ENCODE assay signal across 18 cellular contexts in the genomic region with DNA sequence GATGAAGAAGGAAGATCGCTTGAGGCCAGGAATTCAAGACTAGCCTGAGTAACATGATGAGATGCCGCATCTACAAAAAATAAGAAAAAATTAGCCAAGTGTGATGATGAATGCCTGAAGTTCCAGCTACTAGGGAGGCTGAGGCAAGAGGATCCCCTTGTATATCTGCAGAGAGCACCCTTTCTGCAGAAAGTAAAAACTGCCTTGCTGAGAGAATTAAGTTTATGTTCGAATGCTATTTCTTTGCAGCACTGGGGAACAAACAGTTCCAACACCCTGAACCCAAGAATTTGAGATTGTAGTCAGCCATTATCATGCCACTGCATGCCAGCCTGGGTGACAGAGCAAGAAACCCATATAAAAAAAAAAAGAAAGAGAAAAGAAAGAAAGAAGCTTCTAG.
DNase-seq lines count a peak whose midpoint lies in the region; ATAC-seq and TF ChIP-seq lines count a peak whose summit lies in the region.
"Had no signal": no experiment of that assay in that cellular context is flagged by ENCODE, and none has a peak within 500 bp of the region (broad histone marks: within the 10 kb centered on the region; RNA-seq: fewer than 3 reads in every experiment).

No MANE protein-coding gene starts in this region.

- no peaks in the 10 kb centered on the region for H3K36me3 ChIP-seq in HEK293 (ENCODE audit: control insufficient read depth in 2 of 2, insufficient read depth in 1 of 2, low read length in 2 of 2)
- no peaks in the 10 kb centered on the region for H3K36me3 ChIP-seq in adipocyte (ENCODE audit: control insufficient read depth, insufficient read depth, low read length, severe bottlenecking)
- H3K36me3 ChIP-seq: BE2C, BLaER1 had no signal

- no peak overlapping the region for H3K9ac ChIP-seq in adipocyte (ENCODE audit: low read length)
- H3K9ac ChIP-seq: BLaER1 had no signal

- DNase-seq in adipocyte (ENCODE audit: low read depth) (no peak), GM10266 (ENCODE audit: extremely low spot score) (no peak), DMS153 treated with DMSO at 0.1 percent for 48 hours (lab: John Stamatoyannopoulos, UW; ENCODE audit: unreplicated experiment) (no peak)
- DNase-seq: 8988T; ACHN; BE2C; C1 segment of cervical spinal cord; CD4-positive, alpha-beta memory T cell; CD4-positive, CD25-positive, alpha-beta regulatory T cell; CD8-positive, alpha-beta memory T cell; COR-L47; DMS53; DMS79 treated with DMSO at 0.1 percent for 48 hours; GF-D8 had no signal

- H3K27me3 ChIP-seq in adipocyte (replicated peaks; ENCODE audit: control insufficient read depth, insufficient read depth, low read length): no peaks in the 10 kb centered on the region
- H3K27me3 ChIP-seq: BE2C, BLaER1 had no signal

- CTCF ChIA-PET in HEK293 (lab: Yijun Ruan, JAX): interaction anchor here (0.7 kb wide), 2 partner anchors 271 to 500 kb away, joined by 3 read pairs; no protein-coding TSS in a partner anchor

- no peak for ATAC-seq in GM21717 (IDR thresholded peaks at IDR 0.05; ENCODE audit: unreplicated experiment)
- ATAC-seq: GM12878 had no signal

- no peak overlapping the region for H3K27ac ChIP-seq in HEK293 (ENCODE audit: extremely low read depth, low read depth, low read length)
- H3K27ac ChIP-seq: BLaER1 had no signal

- H3K4me3 ChIP-seq in HEK293 (ENCODE audit: low read depth, low read length): no peak overlapping the region
- H3K4me3 ChIP-seq in adipocyte (ENCODE audit: low read length): peak overlapping the region; percentile 23
- H3K4me3 ChIP-seq: BLaER1, GM12878 had no signal

- POLR2A ChIA-PET in HEK293 (lab: Yijun Ruan, JAX): no interaction called here

- H3K4me1 ChIP-seq in HEK293 (ENCODE audit: control insufficient read depth, insufficient read depth, low read length) (no peaks in the 10 kb centered on the region), adipocyte (ENCODE audit: control insufficient read depth, insufficient read depth, low read length) (no peaks in the 10 kb centered on the region)
- H3K4me1 ChIP-seq: BE2C, BLaER1 had no signal

- no peaks in the 10 kb centered on the region for H3K9me3 ChIP-seq in HEK293 (ENCODE audit: control insufficient read depth, insufficient read depth, low read depth, low read length)
- peaks cover 19% of the 10 kb centered on the region for H3K9me3 ChIP-seq in adipocyte (ENCODE audit: control insufficient read depth, low read length)
- H3K9me3 ChIP-seq: BE2C had no signal

- TF ChIP-seq CTCF in HEK293 (tag by site-specific recombination; IDR thresholded peaks at IDR 0.05) (no peak), GM10266 (IDR thresholded peaks at IDR 0.05; ENCODE audit: control insufficient read depth, insufficient read depth, low read depth, missing control alignments) (no peak)

TF ChIP-seq in HEK293, 187 proteins besides CTCF, POLR2A, EP300 and RAD21:
- TF ChIP-seq ZNF701 (tag by site-specific recombination; IDR thresholded peaks at IDR 0.05) (no peak), ZNF10 (tag by site-specific recombination; IDR thresholded peaks at IDR 0.05) (no peak), ZNF792 (tag by site-specific recombination; IDR thresholded peaks at IDR 0.05) (no peak), SETDB1 (IDR thresholded peaks at IDR 0.05; ENCODE audit: insufficient read length, low read length) (peak; percentile 32)
- TF ChIP-seq, protein P1, sequence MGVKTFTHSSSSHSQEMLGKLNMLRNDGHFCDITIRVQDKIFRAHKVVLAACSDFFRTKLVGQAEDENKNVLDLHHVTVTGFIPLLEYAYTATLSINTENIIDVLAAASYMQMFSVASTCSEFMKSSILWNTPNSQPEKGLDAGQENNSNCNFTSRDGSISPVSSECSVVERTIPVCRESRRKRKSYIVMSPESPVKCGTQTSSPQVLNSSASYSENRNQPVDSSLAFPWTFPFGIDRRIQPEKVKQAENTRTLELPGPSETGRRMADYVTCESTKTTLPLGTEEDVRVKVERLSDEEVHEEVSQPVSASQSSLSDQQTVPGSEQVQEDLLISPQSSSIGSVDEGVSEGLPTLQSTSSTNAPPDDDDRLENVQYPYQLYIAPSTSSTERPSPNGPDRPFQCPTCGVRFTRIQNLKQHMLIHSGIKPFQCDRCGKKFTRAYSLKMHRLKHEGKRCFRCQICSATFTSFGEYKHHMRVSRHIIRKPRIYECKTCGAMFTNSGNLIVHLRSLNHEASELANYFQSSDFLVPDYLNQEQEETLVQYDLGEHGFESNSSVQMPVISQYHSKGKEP (tag by site-specific recombination; IDR thresholded peaks at IDR 0.05): no peak
- TF ChIP-seq, protein P2, sequence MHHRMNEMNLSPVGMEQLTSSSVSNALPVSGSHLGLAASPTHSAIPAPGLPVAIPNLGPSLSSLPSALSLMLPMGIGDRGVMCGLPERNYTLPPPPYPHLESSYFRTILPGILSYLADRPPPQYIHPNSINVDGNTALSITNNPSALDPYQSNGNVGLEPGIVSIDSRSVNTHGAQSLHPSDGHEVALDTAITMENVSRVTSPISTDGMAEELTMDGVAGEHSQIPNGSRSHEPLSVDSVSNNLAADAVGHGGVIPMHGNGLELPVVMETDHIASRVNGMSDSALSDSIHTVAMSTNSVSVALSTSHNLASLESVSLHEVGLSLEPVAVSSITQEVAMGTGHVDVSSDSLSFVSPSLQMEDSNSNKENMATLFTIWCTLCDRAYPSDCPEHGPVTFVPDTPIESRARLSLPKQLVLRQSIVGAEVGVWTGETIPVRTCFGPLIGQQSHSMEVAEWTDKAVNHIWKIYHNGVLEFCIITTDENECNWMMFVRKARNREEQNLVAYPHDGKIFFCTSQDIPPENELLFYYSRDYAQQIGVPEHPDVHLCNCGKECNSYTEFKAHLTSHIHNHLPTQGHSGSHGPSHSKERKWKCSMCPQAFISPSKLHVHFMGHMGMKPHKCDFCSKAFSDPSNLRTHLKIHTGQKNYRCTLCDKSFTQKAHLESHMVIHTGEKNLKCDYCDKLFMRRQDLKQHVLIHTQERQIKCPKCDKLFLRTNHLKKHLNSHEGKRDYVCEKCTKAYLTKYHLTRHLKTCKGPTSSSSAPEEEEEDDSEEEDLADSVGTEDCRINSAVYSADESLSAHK (tag by site-specific recombination; IDR thresholded peaks at IDR 0.05): no peak
